ENCODE assay signal across 8 cellular contexts in the genomic region with DNA sequence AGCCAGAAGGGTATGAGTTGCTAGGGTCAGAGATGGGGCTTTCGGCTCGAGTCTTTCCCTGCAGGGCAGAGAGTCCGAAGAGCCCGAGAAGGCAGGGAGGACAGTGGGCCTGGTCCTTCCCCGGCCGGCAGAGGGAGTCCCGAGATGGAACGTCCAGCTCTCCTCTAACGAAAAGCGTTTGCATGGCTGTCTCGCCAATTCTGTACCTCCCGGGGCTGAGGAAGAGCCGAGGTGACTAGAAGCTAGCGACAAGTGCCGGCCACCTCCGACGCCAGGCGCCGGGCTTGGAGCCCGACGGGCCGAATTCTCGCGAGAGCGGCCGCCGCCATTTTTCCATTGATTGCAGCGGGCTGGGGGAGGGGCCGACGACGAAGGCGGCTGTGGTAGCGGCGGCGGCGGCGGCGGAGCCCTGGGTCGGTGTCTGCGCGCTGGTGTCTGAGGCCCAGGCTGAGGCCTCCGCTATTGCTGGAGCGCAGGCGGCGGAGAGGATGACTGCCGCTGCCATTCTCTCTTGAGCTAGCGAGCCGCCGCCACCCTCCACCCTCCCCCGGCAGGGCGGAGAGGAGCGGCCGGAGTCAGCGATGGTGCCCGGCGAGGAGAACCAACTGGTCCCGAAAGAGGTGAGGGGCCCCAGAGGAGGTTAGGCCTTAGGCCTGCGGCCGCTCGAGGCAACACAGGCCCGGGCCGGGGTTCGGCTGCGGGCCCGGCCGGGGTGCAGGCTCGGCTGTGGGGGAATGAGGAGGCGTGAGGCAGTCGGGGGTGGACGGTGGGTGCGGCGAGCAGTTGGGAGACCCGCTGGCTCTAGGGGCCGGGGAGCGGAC. TPM values are rescaled to one million over a fixed set of nuclear protein-coding genes. Genes with fewer than 3 reads are reported as not detected.
DNase-seq lines count a peak whose midpoint lies in the region; ATAC-seq and TF ChIP-seq lines count a peak whose summit lies in the region.

TSS of gene USP47 (plus strand) at position 368 of the 821 bp plus-strand sequence. CDS start at position 582, 214 bp downstream.

- peak within 1 kb of the TSS; percentile 71 for H3K4me3 ChIP-seq in fibroblast of pulmonary artery (replicated peaks; ENCODE audit: low read depth, low read length)

- ATAC-seq in natural killer cell treated with Interleukin-12 subunit alpha and Interleukin-12 subunit beta and Interleukin-15 and Interleukin-18, amount 100 ng/mL, for 72 hours, result peak; percentile 89 to 93
- peak; percentile 77 for ATAC-seq in stimulated activated naive CD8-positive, alpha-beta T cell treated with anti-CD3 and anti-CD28 coated beads, Interleukin-15, Interleukin-2, amounts not matched to agents 100 U/mL and 50 U/mL, for 24 hours

- peaks cover under 1 to 17% of the 10 kb centered on the region in 2 donors for H3K4me1 Mint-ChIP-seq in natural killer cell treated with Interleukin-12 subunit alpha and Interleukin-12 subunit beta and Interleukin-15 and Interleukin-18, amount 100 ng/mL, for 72 hours (ENCODE audit: low read depth in 2 of 2)

- no peak within 1 kb of the TSS for H3K27ac Mint-ChIP-seq in natural killer cell treated with Interleukin-12 subunit alpha and Interleukin-12 subunit beta and Interleukin-15 and Interleukin-18, amount 100 ng/mL, for 72 hours

- TF ChIP-seq CTCF in fibroblast of pulmonary artery (IDR thresholded peaks at IDR 0.05; ENCODE audit: low read length, missing control alignments), result peak; percentile 64

- no peak within 1 kb of the TSS for H3K4me3 Mint-ChIP-seq in natural killer cell treated with Interleukin-12 subunit alpha and Interleukin-12 subunit beta and Interleukin-15 and Interleukin-18, amount 100 ng/mL, for 72 hours

- no peaks in the 10 kb centered on the region for H3K9me3 Mint-ChIP-seq in natural killer cell treated with Interleukin-12 subunit alpha and Interleukin-12 subunit beta and Interleukin-15 and Interleukin-18, amount 100 ng/mL, for 72 hours

- no peaks in the 10 kb centered on the region for H3K36me3 Mint-ChIP-seq in natural killer cell treated with Interleukin-12 subunit alpha and Interleukin-12 subunit beta and Interleukin-15 and Interleukin-18, amount 100 ng/mL, for 72 hours

- DNase-seq in ELR (ENCODE audit: low read depth) (peak; percentile 88), GOT3 (lab: John Stamatoyannopoulos, UW) (peak; percentile 50), LHCN-M2 (ENCODE audit: low read depth) (peak; percentile 83), RPMI7951 (ENCODE audit: low read depth) (peak; percentile 81), fibroblast of pulmonary artery (ENCODE audit: low read depth) (peak; percentile 81)
- DNase-seq in activated T-helper 1 cell treated with anti-CD3 and anti-CD28 coated beads, Interleukin-2, amount 50 U/mL, for 16 hours (ENCODE audit: low read depth in 1 of 2, low spot score in 1 of 2), result peak; percentile 88 to 89
- DNase-seq in natural killer cell treated with Interleukin-12 subunit alpha and Interleukin-12 subunit beta and Interleukin-15 and Interleukin-18, amount 100 ng/mL, for 72 hours (ENCODE audit: low spot score), result peak; percentile 93
- peak; percentile 95 for DNase-seq in stimulated activated naive CD8-positive, alpha-beta T cell treated with anti-CD3 and anti-CD28 coated beads, Interleukin-15, Interleukin-2, amounts not matched to agents 100 U/mL and 50 U/mL, for 24 hours

- H3K27me3 Mint-ChIP-seq in natural killer cell treated with Interleukin-12 subunit alpha and Interleukin-12 subunit beta and Interleukin-15 and Interleukin-18, amount 100 ng/mL, for 72 hours, result peaks cover 6 to 14% of the 10 kb centered on the region in 2 donors

RNA-seq across cellular contexts. Expression of gene USP47, which starts in this region (rescaled TPM):
- 34.9 and 47.8 TPM in 2 replicates for total RNA-seq in LHCN-M2 (2014; rRNA removed)
- polyA plus RNA-seq in LHCN-M2 (2012), result 13.4 TPM
- 25.2 and 30.4 TPM in 2 replicates for total RNA-seq in RPMI7951 (2014; rRNA removed; shearing (Covaris generic))
- 10 to 100 TPM; 61.7 to 61.8 TPM for total RNA-seq in natural killer cell treated with Interleukin-12 subunit alpha and Interleukin-12 subunit beta and Interleukin-15 and Interleukin-18, amount 100 ng/mL, for 72 hours

Comparison
In these comparisons a context has a peak if more than half of its experiments do, and no peak if none do; other contexts are left out.
1. Peak in every context shown above with its lines: DNase-seq, ATAC-seq and H3K4me3 ChIP-seq.